Comparison of ENCODE assay signal across 10 cellular contexts in genomic region chr2:23375448-23375847, GRCh38. TPM values are rescaled to one million over a fixed set of nuclear protein-coding genes. Genes with fewer than 3 reads are reported as not detected.
A peak's percentile ranks its signal among the peaks of the same experiment; 100 is the strongest.
DNase-seq lines count a peak whose midpoint lies in the region; ATAC-seq and TF ChIP-seq lines count a peak whose summit lies in the region.
"Had no signal": no experiment of that assay in that cellular context is flagged by ENCODE, and none has a peak within 500 bp of the region (broad histone marks: within the 10 kb centered on the region; RNA-seq: fewer than 3 reads in every experiment).

No MANE protein-coding gene starts in this region.

- no peak overlapping the region for H3K4me3 Mint-ChIP-seq in neural progenitor cell
- H3K4me3 Mint-ChIP-seq: nephron; stimulated activated naive CD8-positive, alpha-beta T cell treated with anti-CD3 and anti-CD28 coated beads, Interleukin-15, Interleukin-2, amounts not matched to agents 100 ng/mL and 50 ng/mL, for 24 hours had no signal

- no peak overlapping the region for H3K27ac ChIP-seq in neural progenitor cell
- H3K27ac ChIP-seq in testis = no peak overlapping the region

- H3K27me3 ChIP-seq in neural progenitor cell (no peaks in the 10 kb centered on the region), testis (no peaks in the 10 kb centered on the region)

- no peak overlapping the region for H3K27ac Mint-ChIP-seq in neural progenitor cell
- H3K27ac Mint-ChIP-seq: nephron; stimulated activated naive CD8-positive, alpha-beta T cell treated with anti-CD3 and anti-CD28 coated beads, Interleukin-15, Interleukin-2, amounts not matched to agents 100 ng/mL and 50 ng/mL, for 24 hours had no signal

- no peaks in the 10 kb centered on the region for H3K79me2 ChIP-seq in neural progenitor cell (ENCODE audit: low read depth)

- no peaks in the 10 kb centered on the region for H3K9me3 Mint-ChIP-seq in neural progenitor cell
- H3K9me3 Mint-ChIP-seq: nephron; stimulated activated naive CD8-positive, alpha-beta T cell treated with anti-CD3 and anti-CD28 coated beads, Interleukin-15, Interleukin-2, amounts not matched to agents 100 ng/mL and 50 ng/mL, for 24 hours had no signal

- H3K4me1 ChIP-seq in neural progenitor cell (no peaks in the 10 kb centered on the region), testis (no peaks in the 10 kb centered on the region)

- H3K4me3 ChIP-seq in neural progenitor cell (no peak overlapping the region), testis (no peak overlapping the region)

- H3F3A ChIP-seq in neural progenitor cell (ENCODE audit: low read depth) = no peaks in the 10 kb centered on the region

- no peak overlapping the region for H3K4me2 ChIP-seq in neural progenitor cell

- H3K27me3 Mint-ChIP-seq in neural progenitor cell (ENCODE audit: insufficient read depth, low read depth) = peaks cover 4% of the 10 kb centered on the region

- H3K9me3 ChIP-seq in neural progenitor cell (ENCODE audit: low read depth) (no peaks in the 10 kb centered on the region), testis (no peaks in the 10 kb centered on the region)

- TF ChIP-seq CTCF in neural progenitor cell (IDR thresholded peaks at IDR 0.05) (no peak), testis (IDR thresholded peaks at IDR 0.05) (no peak)

- DNase-seq in NCI-H345 (lab: John Stamatoyannopoulos, UW) (peak; percentile 14), NCI-H345 treated with DMSO at 0.1 percent for 48 hours (lab: John Stamatoyannopoulos, UW; ENCODE audit: unreplicated experiment) (no peak), RKO (ENCODE audit: low spot score) (peak; percentile 8), neural progenitor cell (ENCODE audit: low spot score) (peak; percentile 34), COLO668 (lab: John Stamatoyannopoulos, UW; ENCODE audit: unreplicated experiment) (no peak), testis (no peak)

- no peak overlapping the region for H3K9ac ChIP-seq in neural progenitor cell

- H3K36me3 Mint-ChIP-seq in neural progenitor cell = no peaks in the 10 kb centered on the region

- H4K20me1 ChIP-seq in neural progenitor cell (ENCODE audit: low read depth) = no peaks in the 10 kb centered on the region

- H3K36me3 ChIP-seq in neural progenitor cell (no peaks in the 10 kb centered on the region), testis (ENCODE audit: low read depth, missing control alignments) (no peaks in the 10 kb centered on the region)

- intact Hi-C loops in testis (cut with DNase I; ENCODE audit: low total_unique reads) = no loop called here

- TF ChIP-seq POLR2A in testis (IDR thresholded peaks at IDR 0.05) = no peak

- peak; percentile 58 for ATAC-seq in HG02938 (IDR thresholded peaks at IDR 0.05; ENCODE audit: unreplicated experiment)
- no peak for ATAC-seq in GM21737 (IDR thresholded peaks at IDR 0.05; ENCODE audit: unreplicated experiment)

- peak overlapping the region; percentile 65 for H2AFZ ChIP-seq in neural progenitor cell (replicated peaks)

- WGBS in testis, 2 donors = 87 to 88% methylated on average over 3 of the region's 3 CpGs

- H3K4me1 Mint-ChIP-seq in neural progenitor cell = peaks cover 11% of the 10 kb centered on the region
- H3K4me1 Mint-ChIP-seq: nephron had no signal

RNA-seq across cellular contexts. Expression of gene KLHL29, which starts 9.5 kb away (rescaled TPM):
- total RNA-seq in neural progenitor cell (ENCODE audit: low replicate concordance) (1.6 and 2.3 TPM in 2 replicates), testis (10 to 100 TPM in 1 of 2 donors, 1 to 10 TPM in 1; 7.9 to 10.9 TPM)
- polyA plus RNA-seq in testis (ENCODE audit: insufficient read depth, low read depth, low replicate concordance) = 3.3 TPM

Comparison
In these comparisons a context has a peak if more than half of its experiments do, and no peak if none do; other contexts are left out.
1. DNase-seq: peak in NCI-H345 (single experiment), RKO (single experiment) and neural progenitor cell (single experiment); none in NCI-H345 treated with DMSO at 0.1 percent for 48 hours (single experiment), COLO668 (single experiment) and testis (single experiment).